ENCODE assay signal across 30 cellular contexts in the genomic region with DNA sequence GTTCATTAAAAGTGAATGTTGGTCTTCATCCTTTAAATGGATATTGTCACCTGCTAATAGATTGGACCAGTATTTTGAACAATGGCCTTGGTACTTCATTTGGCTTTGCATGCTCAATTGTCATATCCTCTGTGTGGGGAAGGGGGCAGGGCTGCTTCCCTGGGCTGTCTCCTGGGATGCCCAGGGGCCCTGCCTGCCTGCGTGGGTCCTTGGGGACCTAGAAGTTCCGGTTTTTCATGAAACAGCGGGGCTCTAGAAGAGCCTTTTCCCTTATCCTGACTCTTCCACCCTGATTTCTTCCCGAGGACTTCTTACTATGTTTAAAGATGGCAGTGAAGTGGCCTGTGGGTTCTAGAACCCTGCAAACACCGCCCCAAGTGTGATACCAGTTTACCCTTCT.
"Had no signal": no experiment of that assay in that cellular context is flagged by ENCODE, and none has a peak within 500 bp of the region (broad histone marks: within the 10 kb centered on the region; RNA-seq: fewer than 3 reads in every experiment).

No MANE protein-coding gene starts in this region.

- ATAC-seq: activated CD4-positive, alpha-beta T cell treated with anti-CD3 and anti-CD28 coated beads for 36 hours; activated CD4-positive, CD25-positive, alpha-beta regulatory T cell treated with anti-CD3 and anti-CD28 coated beads, Interleukin-2, amount 50 U/mL, for 24 hours; activated CD8-positive, alpha-beta T cell treated with anti-CD3 and anti-CD28 coated beads, Interleukin-2, amount 10 ng/mL, durations not matched to agents 7 days and 5 days; activated naive CD4-positive, alpha-beta T cell treated with anti-CD3 and anti-CD28 coated beads, Interleukin-2, amount 50 U/mL, for 72 hours had no signal

- DNase-seq: activated CD4-positive, alpha-beta T cell treated with anti-CD3 and anti-CD28 coated beads for 36 hours; activated CD4-positive, alpha-beta T cell treated with anti-CD3 and anti-CD28 coated beads, Interleukin-2, amount 10 ng/mL, durations not matched to agents 7 days and 5 days; activated CD4-positive, alpha-beta T cell treated with anti-CD3 and anti-CD28 coated beads, Interleukin-2, amount 50 U/mL, for 48 hours; activated CD8-positive, alpha-beta T cell treated with anti-CD3 and anti-CD28 coated beads, Interleukin-2, amount 10 ng/mL, durations not matched to agents 7 days and 5 days; activated gamma-delta T cell; activated naive CD4-positive, alpha-beta T cell treated with Interleukin-2 at 50 U/mL for 16 hours; activated T-cell treated with anti-CD3 and anti-CD28 coated beads, Interleukin-2, amount 50 U/mL, for 24 hours; adrenal gland; anterior cingulate cortex; caudate nucleus; cerebellar nuclear complex; MM.1S; MV-4-11; NCI-H1092 treated with DMSO at 0.1 percent for 48 hours; NCI-H1417; NCI-H1694; NCI-H1930; NCI-H2081 treated with DMSO at 0.1 percent for 48 hours; NCI-H345; NCI-H524 treated with DMSO at 0.1 percent for 48 hours; SHP77; SJCRH30 had no signal

- H3K4me3 ChIP-seq: adrenal gland, SJCRH30, SK-N-MC had no signal

- H3K36me3 Mint-ChIP-seq: activated naive CD4-positive, alpha-beta T cell treated with anti-CD3 and anti-CD28 coated beads, Interleukin-2, amount 50 U/mL, for 72 hours; brain; WTC11 had no signal

- H3K4me3 Mint-ChIP-seq: activated CD4-positive, alpha-beta T cell treated with anti-CD3 and anti-CD28 coated beads for 36 hours; activated CD4-positive, alpha-beta T cell treated with anti-CD3 and anti-CD28 coated beads, Interleukin-2, amount 10 ng/mL, durations not matched to agents 7 days and 5 days; activated CD8-positive, alpha-beta T cell treated with anti-CD3 and anti-CD28 coated beads, Interleukin-2, amount 10 ng/mL, durations not matched to agents 7 days and 5 days; activated T-cell treated with anti-CD3 and anti-CD28 coated beads, Interleukin-2, amount 50 U/mL, for 24 hours; brain; T-helper 1 cell treated with Interleukin-12 subunit alpha and Interleukin-12 subunit beta and Interleukin-4 antibody, amounts not matched to agents 30 μg/mL and 1 μg/mL, for 36 hours; T-helper 2 cell treated with Interferon-gamma antibody and Interleukin-4, amounts not matched to agents 5 μg/mL and 100 μg/mL, for 36 hours; WTC11 had no signal

- H3K27ac Mint-ChIP-seq: activated CD4-positive, alpha-beta T cell treated with anti-CD3 and anti-CD28 coated beads for 36 hours; activated CD4-positive, alpha-beta T cell treated with anti-CD3 and anti-CD28 coated beads, Interleukin-2, amount 10 ng/mL, durations not matched to agents 7 days and 5 days; activated naive CD4-positive, alpha-beta T cell treated with anti-CD3 and anti-CD28 coated beads, Interleukin-2, amount 50 U/mL, for 72 hours; activated T-cell treated with anti-CD3 and anti-CD28 coated beads, Interleukin-2, amount 50 U/mL, for 24 hours; activated T-helper 2 cell treated with anti-CD3 and anti-CD28 coated beads, Interferon-gamma antibody, Interleukin-2, Interleukin-4, amounts not matched to agents 10 μg/mL and 5 μg/mL and 100 μg/mL, durations not matched to agents 14 hours and 24 hours and 36 hours; T-helper 1 cell treated with Interleukin-12 subunit alpha and Interleukin-12 subunit beta and Interleukin-4 antibody, amounts not matched to agents 30 μg/mL and 1 μg/mL, for 36 hours; T-helper 2 cell treated with Interferon-gamma antibody and Interleukin-4, amounts not matched to agents 5 μg/mL and 100 μg/mL, for 36 hours; WTC11 had no signal

- H3K4me1 Mint-ChIP-seq: activated CD4-positive, alpha-beta T cell treated with anti-CD3 and anti-CD28 coated beads for 36 hours; activated CD4-positive, alpha-beta T cell treated with anti-CD3 and anti-CD28 coated beads, Interleukin-2, amount 10 ng/mL, durations not matched to agents 7 days and 5 days; WTC11 had no signal

- H3K9me3 Mint-ChIP-seq: activated CD4-positive, alpha-beta T cell treated with anti-CD3 and anti-CD28 coated beads, Interleukin-2, amount 10 ng/mL, durations not matched to agents 7 days and 5 days; activated naive CD4-positive, alpha-beta T cell treated with anti-CD3 and anti-CD28 coated beads, Interleukin-2, amount 50 U/mL, for 72 hours; activated T-cell treated with anti-CD3 and anti-CD28 coated beads, Interleukin-2, amount 50 U/mL, for 24 hours; activated T-helper 2 cell treated with anti-CD3 and anti-CD28 coated beads, Interferon-gamma antibody, Interleukin-2, Interleukin-4, amounts not matched to agents 10 μg/mL and 5 μg/mL and 100 μg/mL, durations not matched to agents 14 hours and 24 hours and 36 hours; brain; T-helper 1 cell treated with Interleukin-12 subunit alpha and Interleukin-12 subunit beta and Interleukin-4 antibody, amounts not matched to agents 30 μg/mL and 1 μg/mL, for 36 hours; T-helper 2 cell treated with Interferon-gamma antibody and Interleukin-4, amounts not matched to agents 5 μg/mL and 100 μg/mL, for 36 hours; WTC11 had no signal

- H3K27me3 Mint-ChIP-seq: activated CD4-positive, alpha-beta T cell treated with anti-CD3 and anti-CD28 coated beads for 36 hours; activated CD4-positive, alpha-beta T cell treated with anti-CD3 and anti-CD28 coated beads, Interleukin-2, amount 10 ng/mL, durations not matched to agents 7 days and 5 days; activated T-cell treated with anti-CD3 and anti-CD28 coated beads, Interleukin-2, amount 50 U/mL, for 24 hours had no signal
